ENCODE assay signal across 12 cellular contexts in genomic region chr6:36929607-36930006, GRCh38. TPM values are rescaled to one million over a fixed set of nuclear protein-coding genes. Genes with fewer than 3 reads are reported as not detected.
DNase-seq lines count a peak whose midpoint lies in the region; ATAC-seq and TF ChIP-seq lines count a peak whose summit lies in the region.
"Had no signal": no experiment of that assay in that cellular context is flagged by ENCODE, and none has a peak within 500 bp of the region (broad histone marks: within the 10 kb centered on the region; RNA-seq: fewer than 3 reads in every experiment).

No MANE protein-coding gene starts in this region.

- in situ Hi-C loops in gastrocnemius medialis (cut with MboI; ENCODE audit: low sequenced_read_pairs in 4 of 4): no loop called here

- H3K4me3 ChIP-seq in fibroblast of mammary gland (ENCODE audit: control insufficient read depth, low read depth, low read length) (no peak overlapping the region), gastrocnemius medialis (no peak overlapping the region), prostate gland (no peak overlapping the region)

- WGBS in prostate gland: 17% methylated on average over 5 of the region's 5 CpGs

- peaks cover 38 to 40% of the 10 kb centered on the region in 2 donors for H3K4me1 ChIP-seq in gastrocnemius medialis
- H3K4me1 ChIP-seq in prostate gland (replicated peaks): no peaks in the 10 kb centered on the region
- H3K4me1 ChIP-seq: parathyroid adenoma had no signal

- TF ChIP-seq CTCF in fibroblast of mammary gland (conservative IDR thresholded peaks at IDR 0.05; ENCODE audit: control insufficient read depth, insufficient read depth, low read depth, low read length): no peak
- TF ChIP-seq CTCF in gastrocnemius medialis (IDR thresholded peaks at IDR 0.05 in 4 of 5, conservative IDR thresholded peaks at IDR 0.05 in 1 of 5): no peak
- TF ChIP-seq CTCF in prostate gland (IDR thresholded peaks at IDR 0.05): no peak

- H3K27me3 ChIP-seq in gastrocnemius medialis (no peaks in the 10 kb centered on the region), prostate gland (replicated peaks; ENCODE audit: insufficient read depth) (no peaks in the 10 kb centered on the region)

- ATAC-seq in gastrocnemius medialis (peak; percentile 47 to 55), esophagus mucosa (no peak)

- DNase-seq in DMS79 treated with DMSO at 0.1 percent for 48 hours (lab: John Stamatoyannopoulos, UW) (peak; percentile 58), DMS79 (lab: John Stamatoyannopoulos, UW) (no peak), NCI-H69 (lab: John Stamatoyannopoulos, UW) (peak; percentile 52), fibroblast of mammary gland (ENCODE audit: low read depth) (peak; percentile 88), gastrocnemius medialis (peak in 1 of 2 donors; percentile 54), hypothalamus (lab: John Stamatoyannopoulos, UW) (no peak), prostate gland (ENCODE audit: low spot score) (no peak)
- DNase-seq: activated CD8-positive, alpha-beta memory T cell treated with anti-CD3 and anti-CD28 coated beads, Interleukin-2, amount 50 U/mL, for 4 hours; NCI-H1930 had no signal

- H3K27ac ChIP-seq in gastrocnemius medialis (peak overlapping the region; percentile 72 to 89 (median 80)), prostate gland (no peak overlapping the region)
- H3K27ac ChIP-seq: parathyroid adenoma had no signal

- H3K9me3 ChIP-seq in gastrocnemius medialis (no peaks in the 10 kb centered on the region), prostate gland (no peaks in the 10 kb centered on the region)

- H3K36me3 ChIP-seq in gastrocnemius medialis: peaks cover 0 to 11% of the 10 kb centered on the region in 2 donors
- no peaks in the 10 kb centered on the region for H3K36me3 ChIP-seq in prostate gland

- no peak for TF ChIP-seq POLR2A in gastrocnemius medialis (IDR thresholded peaks at IDR 0.05)
- TF ChIP-seq POLR2A in prostate gland (IDR thresholded peaks at IDR 0.05): no peak

- intact Hi-C loops in gastrocnemius medialis (cut with DNase I; ENCODE audit: low total_unique reads) (loop anchor here (2.0 kb wide), 1 partner anchor 51 kb away; no protein-coding TSS in a partner anchor), prostate gland (cut with DNase I) (no loop called here)

RNA-seq across cellular contexts. Expression of gene PI16, which starts 24.9 kb away (rescaled TPM):
- 1 to 10 TPM in 3 of 4 donors, under 1 TPM in 1; 0.87 to 3.2 (median 2.5) TPM for total RNA-seq in gastrocnemius medialis
- 0.20 TPM for total RNA-seq in esophagus mucosa
- 10 to 100 TPM in 1 of 2 donors, 1 to 10 TPM in 1; 7.9 to 18.0 TPM for total RNA-seq in prostate gland
- total RNA-seq: epithelial cell of proximal tubule had no signal

RNA-seq across cellular contexts. Expression of gene C6orf89, which starts 43.9 kb away (rescaled TPM):
- total RNA-seq in gastrocnemius medialis: 10 to 100 TPM; 30.8 to 53.2 (median 38.8) TPM
- 33.6 TPM for total RNA-seq in esophagus mucosa
- 10 to 100 TPM; 54.9 to 96.9 TPM for total RNA-seq in prostate gland

RNA-seq across cellular contexts. Expression of gene PPIL1, which starts 55.0 kb away (rescaled TPM):
- 10 to 100 TPM in 3 of 4 donors, 1 to 10 TPM in 1; 5.4 to 18.7 (median 16.8) TPM for total RNA-seq in gastrocnemius medialis
- total RNA-seq in esophagus mucosa: 25.5 TPM
- total RNA-seq in prostate gland: 10 to 100 TPM; 18.7 to 35.9 TPM

RNA-seq across cellular contexts. Expression of gene MTCH1, which starts 56.4 kb away (rescaled TPM):
- total RNA-seq in gastrocnemius medialis: 100 to 1,000 TPM in 3 of 4 donors, 10 to 100 TPM in 1; 85.6 to 127 (median 116) TPM
- 88.0 TPM for total RNA-seq in esophagus mucosa
- 100 to 1,000 TPM; 269 to 367 TPM for total RNA-seq in prostate gland

Comparison
In these comparisons a context has a peak if more than half of its experiments do, and no peak if none do; other contexts are left out.
1. DNase-seq: peak in DMS79 treated with DMSO at 0.1 percent for 48 hours (single experiment), NCI-H69 (single experiment) and fibroblast of mammary gland (single experiment); none in DMS79 (single experiment), hypothalamus (0 of 51) and prostate gland (single experiment).
2. H3K27ac ChIP-seq: peak in gastrocnemius medialis (4 of 4); none in prostate gland (0 of 2).